In the genomic region with DNA sequence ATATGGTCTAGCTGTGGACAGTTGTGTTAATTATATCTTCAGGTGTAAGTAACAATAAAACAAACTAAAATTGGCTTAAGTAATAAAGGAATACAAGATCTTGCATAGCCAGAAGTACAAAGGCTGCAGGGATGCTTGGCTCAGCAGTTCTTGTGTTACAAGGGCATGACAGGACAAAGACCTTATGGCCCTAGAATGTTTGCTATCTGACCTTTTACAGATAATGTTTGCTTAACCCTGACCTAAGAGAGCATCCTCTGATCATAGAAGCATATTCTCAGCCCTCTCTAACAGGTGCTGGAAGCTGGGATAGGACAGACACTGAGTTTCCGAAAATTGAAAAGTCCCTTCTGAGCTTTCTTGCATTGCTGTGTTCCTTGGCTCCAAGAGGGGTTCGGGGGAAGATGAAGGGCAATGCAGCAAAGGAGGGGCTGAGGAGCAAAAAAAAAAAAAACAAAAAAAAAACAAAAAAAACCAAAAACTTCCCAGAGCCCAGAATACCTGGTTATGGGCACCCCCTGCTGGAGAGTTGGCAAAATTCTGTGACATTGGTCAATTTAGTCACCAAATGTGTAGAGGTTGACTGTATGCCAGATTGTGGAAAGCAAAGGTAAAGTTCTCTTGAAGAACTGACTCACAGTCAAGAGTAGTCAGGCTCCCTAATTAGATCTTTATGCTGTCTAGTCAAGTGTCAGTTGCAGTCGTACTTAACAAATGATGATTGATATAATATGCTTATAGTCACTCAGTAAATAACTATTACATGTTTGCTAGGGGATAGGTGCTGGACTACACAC, we compare ENCODE assay signal across 8 cellular contexts. TPM values are rescaled to one million over a fixed set of nuclear protein-coding genes. Genes with fewer than 3 reads are reported as not detected.
DNase-seq lines count a peak whose midpoint lies in the region; ATAC-seq, FAIRE-seq and TF ChIP-seq lines count a peak whose summit lies in the region.

No MANE protein-coding gene starts in this region.

- DNase-seq in EH (ENCODE audit: low read depth) (peak; percentile 62), HK-2 (ENCODE audit: unreplicated experiment) (peak; percentile 11), RCC 7860 (ENCODE audit: low spot score) (peak; percentile 26), foreskin melanocyte (peak; percentile 16), progenitor cell of endocrine pancreas (ENCODE audit: low spot score, unreplicated experiment) (peak; percentile 34)
- DNase-seq in activated T-helper 9 cell treated with anti-CD3 and anti-CD28 coated beads, Interleukin-2, amount 50 U/mL, for 16 hours (ENCODE audit: low read depth), result peak; percentile 58

- peaks cover 3% of the 10 kb centered on the region for H3K27me3 Mint-ChIP-seq in progenitor cell of endocrine pancreas

- H3K4me3 Mint-ChIP-seq in progenitor cell of endocrine pancreas (ENCODE audit: low read depth), result no peak overlapping the region

- H3K4me1 Mint-ChIP-seq in progenitor cell of endocrine pancreas (ENCODE audit: low read depth), result no peaks in the 10 kb centered on the region

- no peaks in the 10 kb centered on the region for H3K36me3 Mint-ChIP-seq in progenitor cell of endocrine pancreas (ENCODE audit: insufficient read depth)

- peak; percentile 84 for TF ChIP-seq CTCF in progenitor cell of endocrine pancreas (IDR thresholded peaks at IDR 0.05; ENCODE audit: unreplicated experiment)

- ATAC-seq in GM19328 (IDR thresholded peaks at IDR 0.05; ENCODE audit: unreplicated experiment) (no peak), HG02884 (IDR thresholded peaks at IDR 0.05; ENCODE audit: unreplicated experiment) (no peak)

- peak overlapping the region; percentile 14 for H3K27ac Mint-ChIP-seq in progenitor cell of endocrine pancreas

- no peak for FAIRE-seq in RCC 7860 (lab: Jason Lieb, UNC)

- no peaks in the 10 kb centered on the region for H3K9me3 Mint-ChIP-seq in progenitor cell of endocrine pancreas (ENCODE audit: low read depth)

RNA-seq across cellular contexts. Expression of a gene that starts 10.4 kb away (rescaled TPM):
- total RNA-seq in progenitor cell of endocrine pancreas, result 50.8 and 53.6 TPM in 2 replicates

RNA-seq across cellular contexts. Expression of a gene that starts 47.1 kb away (rescaled TPM):
- total RNA-seq in progenitor cell of endocrine pancreas, result 33.5 and 34.6 TPM in 2 replicates

Comparison
In these comparisons a context has a peak if more than half of its experiments do, and no peak if none do; other contexts are left out.
1. DNase-seq: peak in every context shown above with its lines; median percentile 62 in EH; 58 in activated T-helper 9 cell treated with anti-CD3 and anti-CD28 coated beads, Interleukin-2, amount 50 U/mL, for 16 hours; 34 in progenitor cell of endocrine pancreas; 26 in RCC 7860; 16 in foreskin melanocyte; 11 in HK-2.